10 cellular contexts compared by ENCODE assay signal in the genomic region with DNA sequence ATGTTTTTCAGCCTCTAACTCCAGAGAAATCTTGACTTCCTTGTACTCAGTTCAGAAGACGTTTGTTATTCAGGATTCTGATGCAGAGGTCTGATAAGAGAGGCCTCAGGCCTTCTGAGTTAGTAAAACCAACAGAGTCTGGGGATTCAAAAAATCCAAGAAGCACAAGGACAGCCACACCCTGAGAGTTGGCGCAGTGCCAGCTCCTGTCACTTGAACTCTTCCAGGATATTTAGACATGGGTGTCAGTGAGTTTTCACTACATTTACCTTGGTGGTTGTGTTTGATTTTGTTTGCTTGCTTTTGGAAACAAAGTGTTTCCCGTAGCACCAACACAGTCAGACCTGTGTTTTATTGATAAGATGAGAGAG. TPM values are rescaled to one million over a fixed set of nuclear protein-coding genes. Genes with fewer than 3 reads are reported as not detected.
DNase-seq lines count a peak whose midpoint lies in the region; ATAC-seq and TF ChIP-seq lines count a peak whose summit lies in the region.
"Had no signal": no experiment of that assay in that cellular context is flagged by ENCODE, and none has a peak within 500 bp of the region (broad histone marks: within the 10 kb centered on the region; RNA-seq: fewer than 3 reads in every experiment).

No MANE protein-coding gene starts in this region.

- H3K9me2 ChIP-seq in HCT116 (ENCODE audit: insufficient read depth): no peaks in the 10 kb centered on the region

- H3K9ac ChIP-seq in HCT116 (ENCODE audit: low read length): no peak overlapping the region
- peak overlapping the region; percentile 1 for H3K9ac ChIP-seq in adipocyte (ENCODE audit: low read length)

- peaks cover 10 to 21% of the 10 kb centered on the region in 2 experiments; a peak in 3 of 4 replicates for H3K4me1 ChIP-seq in HCT116 (ENCODE audit: control insufficient read depth in 1 of 2, insufficient read depth in 2 of 2, low read length in 2 of 2)
- peaks cover 28% of the 10 kb centered on the region for H3K4me1 ChIP-seq in adipocyte (ENCODE audit: control insufficient read depth, insufficient read depth, low read length)

- H3K36me3 ChIP-seq in HCT116 (ENCODE audit: control insufficient read depth in 1 of 2, insufficient read depth in 2 of 2, low read length in 2 of 2) (no peaks in the 10 kb centered on the region), adipocyte (ENCODE audit: control insufficient read depth, insufficient read depth, low read length, severe bottlenecking) (peaks cover 7% of the 10 kb centered on the region)

- RAD21 ChIA-PET in HCT116 (lab: Charles Lee; ENCODE audit: low non-redundant PET in 1 of 2, low total read pairs in 2 of 2, uncharacterized antibody in 2 of 2, unreplicated experiment in 2 of 2): no interaction called here

- H2AFZ ChIP-seq in HCT116 (ENCODE audit: low read depth, low read length, poor library complexity, severe bottlenecking): no peak overlapping the region

- no TSS peak for BruUV-seq in HCT116 (replicated peaks; lab: Mats Ljungman, UMichigan)

- H3K4me2 ChIP-seq in HCT116 (ENCODE audit: low read length): 0 out of 2 replicates have a peak overlapping the region, but pooled peaks have one; percentile 16

- H3K27ac ChIP-seq in 22Rv1 (peak overlapping the region; percentile 79), HCT116 (ENCODE audit: low read depth, low read length) (no peak overlapping the region)

- H3K4me3 ChIP-seq in HCT116 (replicated peaks in 1 of 2; ENCODE audit: low read depth in 1 of 2, low read length in 2 of 2) (no peak overlapping the region), adipocyte (ENCODE audit: low read length) (no peak overlapping the region)

- no peak for DNase-seq in HCT116 (ENCODE audit: low read depth, low spot score)
- peak; percentile 27 for DNase-seq in adipocyte (ENCODE audit: low read depth)
- DNase-seq in left kidney (ENCODE audit: low read depth, low spot score): peak; percentile 33
- DNase-seq in islet precursor cell: no peak
- no peak for DNase-seq in NCI-H1694 (lab: John Stamatoyannopoulos, UW)
- DNase-seq: activated CD8-positive, alpha-beta memory T cell treated with anti-CD3 and anti-CD28 coated beads, Interleukin-2, amount 50 U/mL, for 48 hours; NCI-H1436 had no signal

- H3K27me3 ChIP-seq in HCT116 (ENCODE audit: insufficient read depth, low read length) (no peaks in the 10 kb centered on the region), adipocyte (replicated peaks; ENCODE audit: control insufficient read depth, insufficient read depth, low read length) (no peaks in the 10 kb centered on the region)

- no peaks in the 10 kb centered on the region for H3K79me2 ChIP-seq in HCT116 (ENCODE audit: insufficient read depth, low read length)

- TF ChIP-seq CTCF in 22Rv1 (IDR thresholded peaks at IDR 0.05) (no peak), HCT116 (IDR thresholded peaks at IDR 0.05 in 2 of 3, conservative IDR thresholded peaks at IDR 0.05 in 1 of 3; ENCODE audit: borderline replicate concordance in 1 of 3, insufficient read depth in 1 of 3, low read depth in 2 of 3, low read length in 2 of 3) (no peak)

- H3K9me3 ChIP-seq in HCT116 (ENCODE audit: control insufficient read depth in 1 of 2, insufficient read depth in 1 of 2, low read depth in 1 of 2, low read length in 2 of 2) (no peaks in the 10 kb centered on the region), adipocyte (ENCODE audit: control insufficient read depth, low read length) (no peaks in the 10 kb centered on the region)

- no peak for TF ChIP-seq RAD21 in HCT116 (IDR thresholded peaks at IDR 0.05; ENCODE audit: low read depth)

- no peaks in the 10 kb centered on the region for H4K20me1 ChIP-seq in HCT116 (ENCODE audit: insufficient read depth)

- ATAC-seq in HCT116 (no peak), HG02884 (IDR thresholded peaks at IDR 0.05; ENCODE audit: unreplicated experiment) (no peak), GM19452 (IDR thresholded peaks at IDR 0.05; ENCODE audit: unreplicated experiment) (no peak)

- POLR2A ChIA-PET in HCT116 (lab: Charles Lee): no interaction called here

- CTCF ChIA-PET in HCT116 (lab: Charles Lee): no interaction called here

- no peak for TF ChIP-seq POLR2A in HCT116 (IDR thresholded peaks at IDR 0.05; ENCODE audit: borderline replicate concordance, extremely low read depth, insufficient read depth, insufficient read length)

- intact Hi-C loops in HCT116 (cut with micrococcal nuclease): no loop called here

TF ChIP-seq in HCT116, 20 proteins besides CTCF, POLR2A, EP300 and RAD21:
- TF ChIP-seq CBX3 (IDR thresholded peaks at IDR 0.05; ENCODE audit: low read depth) (no peak), TCF7L2 (IDR thresholded peaks at IDR 0.05; ENCODE audit: borderline replicate concordance, extremely low read depth, insufficient read depth, insufficient read length) (no peak), EGR1 (IDR thresholded peaks at IDR 0.05; ENCODE audit: low read depth) (no peak)
- TF ChIP-seq, protein P1, sequence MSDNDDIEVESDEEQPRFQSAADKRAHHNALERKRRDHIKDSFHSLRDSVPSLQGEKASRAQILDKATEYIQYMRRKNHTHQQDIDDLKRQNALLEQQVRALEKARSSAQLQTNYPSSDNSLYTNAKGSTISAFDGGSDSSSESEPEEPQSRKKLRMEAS (IDR thresholded peaks at IDR 0.05): no peak

RNA-seq across cellular contexts. Expression of a gene that starts 41.6 kb away (rescaled TPM):
- total RNA-seq in HCT116 (2021; ENCODE audit: unreplicated experiment): 0.17 TPM
- polyA plus RNA-seq in HCT116 (2012): 0.36 and 0.57 TPM in 2 replicates

Comparison
In these comparisons a context has a peak if more than half of its experiments do, and no peak if none do; other contexts are left out.
1. DNase-seq: peak in adipocyte (single experiment) and left kidney (single experiment); none in HCT116 (single experiment), islet precursor cell (single experiment) and NCI-H1694 (single experiment).